ENCODE assay signal across 18 cellular contexts in genomic region chr19:5122121-5122400, GRCh38.
DNase-seq lines count a peak whose midpoint lies in the region; ATAC-seq and TF ChIP-seq lines count a peak whose summit lies in the region.
"Had no signal": no experiment of that assay in that cellular context is flagged by ENCODE, and none has a peak within 500 bp of the region (broad histone marks: within the 10 kb centered on the region; RNA-seq: fewer than 3 reads in every experiment).

No MANE protein-coding gene starts in this region.

- CTCF ChIA-PET in activated CD8-positive, alpha-beta memory T cell treated with anti-CD3 and anti-CD28 coated beads, Interleukin-2, amount 10 ng/mL, durations not matched to agents 7 days and 5 days (lab: Charles Lee): interaction anchor here (1.3 kb wide), 1 partner anchor 73 kb away, joined by 3 read pairs; no protein-coding TSS in a partner anchor

- H3K4me1 ChIP-seq in neutrophil (ENCODE audit: control insufficient read depth in 1 of 2, insufficient read depth in 1 of 2, low read depth in 1 of 2, low read length in 1 of 2): no peaks in the 10 kb centered on the region
- H3K4me1 ChIP-seq: parathyroid adenoma, SJSA1 had no signal

- H3K4me3 ChIP-seq in neutrophil (ENCODE audit: low read depth in 1 of 2, low read length in 1 of 2): no peak overlapping the region
- H3K4me3 ChIP-seq: esophagus squamous epithelium, left ventricle myocardium inferior, SJSA1, stomach had no signal

- TF ChIP-seq CTCF in neutrophil (IDR thresholded peaks at IDR 0.05): no peak

- H3K27ac ChIP-seq in neutrophil: peak overlapping the region; percentile 31
- H3K27ac ChIP-seq: esophagus squamous epithelium, left ventricle myocardium inferior, parathyroid adenoma, SJSA1, stomach had no signal

- peaks cover 99% of the 10 kb centered on the region for H3K36me3 ChIP-seq in neutrophil

- no peaks in the 10 kb centered on the region for H3K9me3 ChIP-seq in neutrophil
- H3K9me3 ChIP-seq: esophagus squamous epithelium, left ventricle myocardium inferior, SJSA1, stomach had no signal

- no peaks in the 10 kb centered on the region for H3K27me3 ChIP-seq in neutrophil
- H3K27me3 ChIP-seq: esophagus squamous epithelium, SJSA1, stomach had no signal

- no peaks in the 10 kb centered on the region for H3K36me3 Mint-ChIP-seq in activated CD8-positive, alpha-beta memory T cell treated with anti-CD3 and anti-CD28 coated beads, Interleukin-2, amount 10 ng/mL, durations not matched to agents 7 days and 5 days
- H3K36me3 Mint-ChIP-seq in activated T-helper 1 cell treated with anti-CD3 and anti-CD28 coated beads, Interleukin-12 subunit alpha, Interleukin-12 subunit beta, Interleukin-2, Interleukin-4 antibody, amounts not matched to agents 30 ng/mL and 10 ng/mL and 1 ng/mL, durations not matched to agents 14 hours and 24 hours and 36 hours (ENCODE audit: low read depth): peaks cover 6% of the 10 kb centered on the region

- ATAC-seq in activated CD8-positive, alpha-beta memory T cell treated with anti-CD3 and anti-CD28 coated beads, Interleukin-2, amount 10 ng/mL, durations not matched to agents 7 days and 5 days: no peak
- ATAC-seq in HG03439 (IDR thresholded peaks at IDR 0.05; ENCODE audit: unreplicated experiment): no peak
- ATAC-seq in GM21526 (IDR thresholded peaks at IDR 0.05; ENCODE audit: low FRiP score, unreplicated experiment): no peak
- ATAC-seq: activated CD4-positive, CD25-positive, alpha-beta regulatory T cell treated with anti-CD3 and anti-CD28 coated beads, Interleukin-2, amount 50 U/mL, for 24 hours had no signal

- H3K27me3 Mint-ChIP-seq in activated CD8-positive, alpha-beta memory T cell treated with anti-CD3 and anti-CD28 coated beads, Interleukin-2, amount 10 ng/mL, durations not matched to agents 7 days and 5 days: no peaks in the 10 kb centered on the region
- H3K27me3 Mint-ChIP-seq in activated T-helper 1 cell treated with anti-CD3 and anti-CD28 coated beads, Interleukin-12 subunit alpha, Interleukin-12 subunit beta, Interleukin-2, Interleukin-4 antibody, amounts not matched to agents 30 ng/mL and 10 ng/mL and 1 ng/mL, durations not matched to agents 14 hours and 24 hours and 36 hours (ENCODE audit: insufficient read depth): no peaks in the 10 kb centered on the region

- intact Hi-C loops in activated T-helper 1 cell treated with anti-CD3 and anti-CD28 coated beads, Interleukin-12 subunit alpha, Interleukin-12 subunit beta, Interleukin-2, Interleukin-4 antibody, amounts not matched to agents 30 ng/mL and 10 ng/mL and 1 ng/mL, durations not matched to agents 14 hours and 24 hours and 36 hours (cut with micrococcal nuclease): no loop called here

- H3K4me1 Mint-ChIP-seq in activated CD8-positive, alpha-beta memory T cell treated with anti-CD3 and anti-CD28 coated beads, Interleukin-2, amount 10 ng/mL, durations not matched to agents 7 days and 5 days: peaks cover 18% of the 10 kb centered on the region
- peaks cover 5% of the 10 kb centered on the region for H3K4me1 Mint-ChIP-seq in activated T-helper 1 cell treated with anti-CD3 and anti-CD28 coated beads, Interleukin-12 subunit alpha, Interleukin-12 subunit beta, Interleukin-2, Interleukin-4 antibody, amounts not matched to agents 30 ng/mL and 10 ng/mL and 1 ng/mL, durations not matched to agents 14 hours and 24 hours and 36 hours (ENCODE audit: low read depth)

- H3K4me3 Mint-ChIP-seq in activated CD8-positive, alpha-beta memory T cell treated with anti-CD3 and anti-CD28 coated beads, Interleukin-2, amount 10 ng/mL, durations not matched to agents 7 days and 5 days: no peak overlapping the region
- H3K4me3 Mint-ChIP-seq in activated T-helper 1 cell treated with anti-CD3 and anti-CD28 coated beads, Interleukin-12 subunit alpha, Interleukin-12 subunit beta, Interleukin-2, Interleukin-4 antibody, amounts not matched to agents 30 ng/mL and 10 ng/mL and 1 ng/mL, durations not matched to agents 14 hours and 24 hours and 36 hours: no peak overlapping the region

- H3K27ac Mint-ChIP-seq in activated CD8-positive, alpha-beta memory T cell treated with anti-CD3 and anti-CD28 coated beads, Interleukin-2, amount 10 ng/mL, durations not matched to agents 7 days and 5 days: peak overlapping the region; percentile 61
- H3K27ac Mint-ChIP-seq in activated T-helper 1 cell treated with anti-CD3 and anti-CD28 coated beads, Interleukin-12 subunit alpha, Interleukin-12 subunit beta, Interleukin-2, Interleukin-4 antibody, amounts not matched to agents 30 ng/mL and 10 ng/mL and 1 ng/mL, durations not matched to agents 14 hours and 24 hours and 36 hours: peak overlapping the region; percentile 22

- H3K9me3 Mint-ChIP-seq in activated CD8-positive, alpha-beta memory T cell treated with anti-CD3 and anti-CD28 coated beads, Interleukin-2, amount 10 ng/mL, durations not matched to agents 7 days and 5 days (ENCODE audit: low read depth): no peaks in the 10 kb centered on the region
- no peaks in the 10 kb centered on the region for H3K9me3 Mint-ChIP-seq in activated T-helper 1 cell treated with anti-CD3 and anti-CD28 coated beads, Interleukin-12 subunit alpha, Interleukin-12 subunit beta, Interleukin-2, Interleukin-4 antibody, amounts not matched to agents 30 ng/mL and 10 ng/mL and 1 ng/mL, durations not matched to agents 14 hours and 24 hours and 36 hours

- DNase-seq in activated CD8-positive, alpha-beta memory T cell treated with anti-CD3 and anti-CD28 coated beads, Interleukin-2, amount 10 ng/mL, durations not matched to agents 7 days and 5 days: no peak
- DNase-seq in activated CD8-positive, alpha-beta memory T cell treated with anti-CD3 and anti-CD28 coated beads, Interleukin-2, amount 50 U/mL, for 4 hours: no peak
- DNase-seq in KG1 (lab: John Stamatoyannopoulos, UW): peak; percentile 43
- DNase-seq in activated T-helper 1 cell treated with anti-CD3 and anti-CD28 coated beads, Interleukin-12 subunit alpha, Interleukin-12 subunit beta, Interleukin-2, Interleukin-4 antibody, amounts not matched to agents 30 ng/mL and 10 ng/mL and 1 ng/mL, durations not matched to agents 14 hours and 24 hours and 36 hours (ENCODE audit: low spot score): no peak
- no peak for DNase-seq in GM19238 (ENCODE audit: insufficient read length, low spot score)
- DNase-seq: 8988T; activated effector memory CD4-positive, alpha-beta T cell treated with anti-CD3 and anti-CD28 coated beads, Interleukin-2, amount 50 U/mL, for 16 hours; central memory CD4-positive, alpha-beta T cell; effector CD4-positive, alpha-beta T cell; esophagus squamous epithelium; left ventricle myocardium inferior; stomach had no signal
